17 cellular contexts compared by ENCODE assay signal in the genomic region with DNA sequence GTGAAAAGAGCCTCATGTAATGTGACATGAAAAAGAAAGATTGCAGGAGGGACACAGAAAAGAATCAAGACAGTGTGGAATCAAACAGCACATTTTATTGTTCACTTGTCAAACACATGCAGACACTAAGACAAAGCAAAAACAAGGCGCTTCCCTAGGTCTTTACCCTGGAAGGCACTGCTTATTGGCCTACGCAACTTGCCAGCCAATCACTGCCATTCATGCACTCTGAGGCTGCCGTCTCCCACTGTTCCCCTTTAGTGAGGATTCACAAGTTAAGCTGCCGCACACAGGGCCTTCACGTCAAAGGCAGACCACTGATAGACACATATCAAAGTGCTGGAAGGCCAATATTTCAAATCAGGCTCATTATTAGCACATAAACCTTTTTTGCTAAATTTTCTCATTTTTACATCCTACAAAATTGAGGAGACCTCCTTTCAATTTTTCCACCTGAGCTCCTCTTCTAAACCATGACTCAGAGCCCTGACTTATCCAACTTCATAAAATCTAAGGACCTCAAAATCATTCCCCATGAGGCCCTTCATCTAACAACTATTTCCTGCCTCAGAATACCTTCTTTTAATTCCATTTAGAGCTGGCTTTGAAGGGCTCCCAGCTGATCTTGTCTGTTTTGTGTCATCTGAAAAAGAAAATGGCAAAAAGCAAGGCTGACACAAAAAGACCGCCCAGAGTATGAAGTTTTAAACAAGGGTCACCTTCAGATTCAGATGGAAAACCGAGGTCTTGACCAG.
DNase-seq lines count a peak whose midpoint lies in the region; ATAC-seq, FAIRE-seq and TF ChIP-seq lines count a peak whose summit lies in the region.
"Had no signal": no experiment of that assay in that cellular context is flagged by ENCODE, and none has a peak within 500 bp of the region (broad histone marks: within the 10 kb centered on the region; RNA-seq: fewer than 3 reads in every experiment).

No MANE protein-coding gene starts in this region.

- no peak overlapping the region for H3K18ac ChIP-seq in H1 (ENCODE audit: extremely low read depth, low read length)
- no peak overlapping the region for H3K18ac ChIP-seq in neuronal stem cell (ENCODE audit: low read length)

- TF ChIP-seq RAD21 in SK-N-SH (IDR thresholded peaks at IDR 0.05; ENCODE audit: low read length): no peak
- TF ChIP-seq RAD21 in H1 (IDR thresholded peaks at IDR 0.05 in 1 of 2, conservative IDR thresholded peaks at IDR 0.05 in 1 of 2; ENCODE audit: low read depth in 2 of 2, low read length in 2 of 2): no peak

- H2BK20ac ChIP-seq in H1 (ENCODE audit: low read length): no peak overlapping the region

- H3K56ac ChIP-seq in H1 (replicated peaks; ENCODE audit: insufficient read length, low read depth, low read length): no peak overlapping the region

- H2AFZ ChIP-seq in SK-N-SH (ENCODE audit: low read depth): no peak overlapping the region
- H2AFZ ChIP-seq in H1 (ENCODE audit: low read length): no peak overlapping the region
- no peak overlapping the region for H2AFZ ChIP-seq in neuronal stem cell (ENCODE audit: low read length)

- TF ChIP-seq EP300 in SK-N-SH (IDR thresholded peaks at IDR 0.05; ENCODE audit: borderline replicate concordance in 1 of 2, low read depth in 1 of 2, low read length in 1 of 2) (no peak), H1 (IDR thresholded peaks at IDR 0.05; ENCODE audit: borderline replicate concordance in 1 of 2, low read depth in 2 of 2, low read length in 2 of 2) (no peak)

- peak; percentile 82 for FAIRE-seq in H1 (lab: Jason Lieb, UNC)

- H3K23me2 ChIP-seq in H1 (ENCODE audit: low read depth, low read length): no peaks in the 10 kb centered on the region

- H2AK5ac ChIP-seq in H1 (ENCODE audit: low read depth, low read length) (no peak overlapping the region), neuronal stem cell (ENCODE audit: low read depth, low read length) (no peak overlapping the region)

- no peak for TF ChIP-seq POLR2A in H1 (IDR thresholded peaks at IDR 0.05; ENCODE audit: control extremely low read depth in 1 of 2, low read depth in 2 of 2, low read length in 2 of 2)
- TF ChIP-seq POLR2A in body of pancreas (IDR thresholded peaks at IDR 0.05): no peak

- H3K4me2 ChIP-seq in SK-N-SH (0 out of 2 replicates have a peak overlapping the region, but pooled peaks have one; percentile 13), H1 (ENCODE audit: insufficient read depth in 1 of 2, low read depth in 2 of 2, low read length in 2 of 2) (no peak overlapping the region), neuronal stem cell (ENCODE audit: insufficient read depth, low read length, poor library complexity, severe bottlenecking) (no peak overlapping the region)
- H3K4me2 ChIP-seq: KMS-11 had no signal

- H3K27me3 ChIP-seq in H7 (ENCODE audit: control insufficient read depth, insufficient read depth, low read length): no peaks in the 10 kb centered on the region
- H3K27me3 ChIP-seq in SK-N-SH (ENCODE audit: insufficient read depth): no peaks in the 10 kb centered on the region
- H3K27me3 ChIP-seq in H1 (replicated peaks in 1 of 4; ENCODE audit: control insufficient read depth in 3 of 4, extremely low read depth in 1 of 4, insufficient read depth in 3 of 4, low read length in 3 of 4): no peaks in the 10 kb centered on the region
- no peaks in the 10 kb centered on the region for H3K27me3 ChIP-seq in neuronal stem cell (ENCODE audit: control insufficient read depth in 3 of 3, insufficient read depth in 3 of 3, low read depth in 1 of 3, low read length in 3 of 3)
- no peaks in the 10 kb centered on the region for H3K27me3 ChIP-seq in body of pancreas
- H3K27me3 ChIP-seq: BLaER1 treated with 17β-estradiol and CSF1 and Interleukin-3, amounts not matched to agents 10 nM and 100 nM; foreskin keratinocyte; spleen; tibial nerve had no signal

- no peaks in the 10 kb centered on the region; the same call in 1 of the 2 replicates for H3K79me1 ChIP-seq in H1 (ENCODE audit: low read depth, low read length)
- H3K79me1 ChIP-seq in neuronal stem cell (ENCODE audit: low read depth, low read length): peaks cover 3% of the 10 kb centered on the region

- H4K8ac ChIP-seq in H1 (ENCODE audit: extremely low read depth, insufficient read depth, low read length) (no peak overlapping the region), neuronal stem cell (ENCODE audit: low read depth, low read length) (no peak overlapping the region)

- H4K20me1 ChIP-seq in SK-N-SH (ENCODE audit: insufficient read depth): no peaks in the 10 kb centered on the region
- H4K20me1 ChIP-seq in H1 (replicated peaks in 1 of 2; ENCODE audit: control insufficient read depth in 1 of 2, insufficient read depth in 2 of 2, low read length in 2 of 2): peaks cover 2 to 3% of the 10 kb centered on the region in 2 experiments

- no peak overlapping the region for H3K9ac ChIP-seq in SK-N-SH
- H3K9ac ChIP-seq in H1 (replicated peaks in 1 of 4; ENCODE audit: extremely low read depth in 1 of 4, low read depth in 3 of 4, low read length in 3 of 4): no peak overlapping the region
- H3K9ac ChIP-seq in neuronal stem cell (ENCODE audit: low read depth, low read length, poor library complexity): no peak overlapping the region
- H3K9ac ChIP-seq: BLaER1 treated with 17β-estradiol and CSF1 and Interleukin-3, amounts not matched to agents 10 nM and 100 nM; KMS-11 had no signal

- POLR2A ChIA-PET in SK-N-SH (lab: Yijun Ruan, JAX) (no interaction called here), H1 (lab: Charles Lee; ENCODE audit: partially characterized antibody) (no interaction called here)

- no peak overlapping the region for H3K14ac ChIP-seq in H1 (ENCODE audit: insufficient read length)
- H3K14ac ChIP-seq in neuronal stem cell (ENCODE audit: low read length): no peak overlapping the region

- TF ChIP-seq CTCF in SK-N-SH (IDR thresholded peaks at IDR 0.05) (no peak), H1 (IDR thresholded peaks at IDR 0.05; ENCODE audit: control extremely low read depth in 1 of 3, insufficient read depth in 1 of 3, low read depth in 1 of 3, low read length in 3 of 3) (no peak), body of pancreas (IDR thresholded peaks at IDR 0.05) (no peak)

- DNase-seq in H7 (peak; percentile 23), SK-N-SH (no peak), H1 (ENCODE audit: low read depth in 1 of 2, low spot score in 2 of 2) (no peak), neuronal stem cell (ENCODE audit: low spot score) (peak; percentile 60), occipital lobe (lab: John Stamatoyannopoulos, UW) (no peak), body of pancreas (no peak)
- DNase-seq in activated CD8-positive, alpha-beta memory T cell treated with anti-CD3 and anti-CD28 coated beads for 24 hours: no peak
- DNase-seq: activated CD4-positive, alpha-beta T cell treated with anti-CD3 and anti-CD28 coated beads, Interleukin-2, amount 10 ng/mL, durations not matched to agents 7 days and 5 days; foreskin keratinocyte; left ventricle myocardium inferior; NCI-H1417 treated with DMSO at 0.1 percent for 48 hours; RPMI8226; spleen had no signal

- intact Hi-C loops in body of pancreas (cut with DNase I): no loop called here

- H3K4ac ChIP-seq in H1 (replicated peaks; ENCODE audit: insufficient read length, low read depth, low read length) (no peak overlapping the region), neuronal stem cell (ENCODE audit: low read length) (no peak overlapping the region)

- peak overlapping the region; percentile 5 to 38 for H3K27ac ChIP-seq in SK-N-SH (ENCODE audit: low read depth in 2 of 2, low read length in 1 of 2)
- H3K27ac ChIP-seq in H1 (ENCODE audit: low read depth, low read length): no peak overlapping the region
- H3K27ac ChIP-seq in neuronal stem cell (replicated peaks; ENCODE audit: low read length): peak overlapping the region; percentile 66
- no peak overlapping the region for H3K27ac ChIP-seq in body of pancreas
- H3K27ac ChIP-seq: foreskin keratinocyte, KMS-11, left ventricle myocardium inferior, spleen, tibial nerve had no signal

- 85% methylated on average over 7 of the region's 7 CpGs for WGBS in SK-N-SH (ENCODE audit: low lambda C conversion rate)
- WGBS in H1 (ENCODE audit: extremely low coverage in 1 of 2, insufficient coverage in 1 of 2, insufficient read length in 1 of 2, insufficient replicate concordance in 2 of 2, low coverage in 1 of 2, low lambda C conversion rate in 2 of 2, missing lambda C conversion rate in 1 of 2), 2 experiments: 74% methylated on average over 7 of the region's 7 CpGs; no CpG with 5 or more reads in 1 of the 2 experiments
- WGBS in neuronal stem cell (ENCODE audit: extremely low coverage in 2 of 2, insufficient read length in 2 of 2, insufficient replicate concordance in 1 of 2), 2 donors: no CpG with 5 or more reads among the region's 7 CpGs
- WGBS in body of pancreas, 2 donors: 92 to 93% methylated on average over 7 of the region's 7 CpGs

- no peaks in the 10 kb centered on the region for H3F3A ChIP-seq in SK-N-SH (replicated peaks; ENCODE audit: insufficient read depth)

- H3K4me1 ChIP-seq in SK-N-SH (ENCODE audit: control insufficient read depth in 1 of 2, insufficient read depth in 2 of 2, low read depth in 1 of 2, low read length in 1 of 2) (peaks cover 11 to 14% of the 10 kb centered on the region in 2 experiments; a peak in 3 of 4 replicates), H1 (replicated peaks in 1 of 4; ENCODE audit: control insufficient read depth in 3 of 4, insufficient read depth in 4 of 4, low read length in 3 of 4) (peaks cover 0 to 9% (median 4%) of the 10 kb centered on the region in 4 experiments; a peak in 4 of 7 replicates), neuronal stem cell (ENCODE audit: control insufficient read depth in 2 of 2, insufficient read depth in 1 of 2, low read depth in 1 of 2, low read length in 2 of 2) (peaks cover 11 to 18% of the 10 kb centered on the region in 2 donors), body of pancreas (no peaks in the 10 kb centered on the region)
- H3K4me1 ChIP-seq: foreskin keratinocyte, HAP-1, tibial nerve had no signal

- H2BK12ac ChIP-seq in H1 (ENCODE audit: low read depth, low read length): no peak overlapping the region
- no peak overlapping the region for H2BK12ac ChIP-seq in neuronal stem cell (ENCODE audit: low read length)

- H3K23ac ChIP-seq in H1 (ENCODE audit: insufficient read length) (no peak overlapping the region), neuronal stem cell (ENCODE audit: low read depth, low read length, poor library complexity) (no peak overlapping the region)

- no peak overlapping the region for H4K5ac ChIP-seq in H1 (ENCODE audit: insufficient read length, low read depth, low read length)

- H3K36me3 ChIP-seq in H7 (replicated peaks; ENCODE audit: control insufficient read depth, insufficient read depth, low read length): no peaks in the 10 kb centered on the region; the same call in 1 of the 2 replicates
- peaks cover 0 to 4% of the 10 kb centered on the region in 2 experiments for H3K36me3 ChIP-seq in SK-N-SH (replicated peaks in 1 of 2; ENCODE audit: control insufficient read depth in 1 of 2, insufficient read depth in 2 of 2, low read length in 1 of 2)
- H3K36me3 ChIP-seq in H1 (ENCODE audit: control insufficient read depth in 2 of 4, insufficient read depth in 4 of 4, low read length in 3 of 4): no peaks in the 10 kb centered on the region; a peak in 1 of 8 replicates
- H3K36me3 ChIP-seq in neuronal stem cell (replicated peaks in 1 of 2; ENCODE audit: control insufficient read depth in 2 of 2, insufficient read depth in 2 of 2, low read length in 2 of 2): no peaks in the 10 kb centered on the region
- no peaks in the 10 kb centered on the region for H3K36me3 ChIP-seq in body of pancreas (replicated peaks in 1 of 2; ENCODE audit: insufficient read depth in 1 of 2, low read depth in 2 of 2)
- H3K36me3 ChIP-seq: HAP-1, left ventricle myocardium inferior had no signal

- H2BK5ac ChIP-seq in H1 (ENCODE audit: low read depth, low read length) (no peak overlapping the region), neuronal stem cell (ENCODE audit: low read length) (no peak overlapping the region)

- H2BK120ac ChIP-seq in H1 (replicated peaks; ENCODE audit: low read depth, low read length) (no peak overlapping the region), neuronal stem cell (ENCODE audit: low read depth, low read length) (no peak overlapping the region)

- no peaks in the 10 kb centered on the region for H3K9me3 ChIP-seq in SK-N-SH
- H3K9me3 ChIP-seq in H1 (ENCODE audit: insufficient read depth in 2 of 2, low read depth in 1 of 2, low read length in 1 of 2): peaks cover 0 to 3% of the 10 kb centered on the region in 2 experiments; a peak in 1 of 4 replicates
- H3K9me3 ChIP-seq in neuronal stem cell (replicated peaks in 1 of 2; ENCODE audit: control insufficient read depth in 2 of 2, insufficient read depth in 1 of 2, low read depth in 1 of 2, low read length in 2 of 2): peaks cover 3 to 7% of the 10 kb centered on the region in 2 donors
- H3K9me3 ChIP-seq in body of pancreas: no peaks in the 10 kb centered on the region
- H3K9me3 ChIP-seq: HAP-1 had no signal

- no peaks in the 10 kb centered on the region for H3K79me2 ChIP-seq in SK-N-SH (ENCODE audit: insufficient read depth)
- H3K79me2 ChIP-seq in H1 (ENCODE audit: control insufficient read depth in 1 of 2, insufficient read depth in 2 of 2, low read length in 2 of 2): peaks cover 0 to 10% of the 10 kb centered on the region in 2 experiments; a peak in 1 of 4 replicates

- H2BK15ac ChIP-seq in H1 (ENCODE audit: low read length): no peak overlapping the region
- no peak overlapping the region for H2BK15ac ChIP-seq in neuronal stem cell (ENCODE audit: low read length)

- H4K91ac ChIP-seq in H1 (replicated peaks; ENCODE audit: insufficient read length, low read length) (no peak overlapping the region), neuronal stem cell (ENCODE audit: low read depth, low read length, poor library complexity) (no peak overlapping the region)

- H3K4me3 ChIP-seq in H7 (ENCODE audit: insufficient read depth, low read depth, low read length) (no peak overlapping the region), SK-N-SH (ENCODE audit: low read depth in 2 of 2, low read length in 1 of 2) (no peak overlapping the region), H1 (ENCODE audit: extremely low read depth in 1 of 4, insufficient read depth in 2 of 4, low read depth in 3 of 4, low read length in 4 of 4) (no peak overlapping the region), neuronal stem cell (ENCODE audit: low read length in 2 of 2) (no peak overlapping the region), body of pancreas (no peak overlapping the region)
- H3K4me3 ChIP-seq: BLaER1 treated with 17β-estradiol and CSF1 and Interleukin-3, amounts not matched to agents 10 nM and 100 nM; HAP-1; left ventricle myocardium inferior; spleen; tibial nerve had no signal

- H3K9me2 ChIP-seq in SK-N-SH: no peaks in the 10 kb centered on the region

- CTCF ChIA-PET in SK-N-SH (lab: Yijun Ruan, JAX) (interaction anchor here (1.1 to 1.5 kb wide), 2 partner anchors 9 to 352 kb away, joined by 3 to 6 read pairs; no protein-coding TSS in a partner anchor), H1 (lab: Charles Lee; ENCODE audit: partially characterized antibody) (interaction anchor here (0.7 to 2.3 kb wide), 5 partner anchors 9 to 207 kb away, joined by 3 to 9 read pairs (median 3); no protein-coding TSS in a partner anchor)

- no peak for ATAC-seq in body of pancreas
- ATAC-seq: foreskin keratinocyte had no signal

Comparison
In these comparisons a context has a peak if more than half of its experiments do, and no peak if none do; other contexts are left out.
1. DNase-seq: peak in H7 (single experiment) and neuronal stem cell (single experiment); none in SK-N-SH (single experiment), H1 (0 of 2), occipital lobe (single experiment), body of pancreas (0 of 4) and activated CD8-positive, alpha-beta memory T cell treated with anti-CD3 and anti-CD28 coated beads for 24 hours (single experiment).
2. H3K27ac ChIP-seq: peak in SK-N-SH (2 of 2) and neuronal stem cell (single experiment); none in H1 (single experiment) and body of pancreas (0 of 4).